In genomic region chrX:134171661-134172587, GRCh38 we compare ENCODE assay signal across 7 cellular contexts.
DNase-seq lines count a peak whose midpoint lies in the region; ATAC-seq and TF ChIP-seq lines count a peak whose summit lies in the region.

No MANE protein-coding gene starts in this region.

- no peak for TF ChIP-seq POLR2A in gastroesophageal sphincter (IDR thresholded peaks at IDR 0.05)

- peaks cover 0 to 11% (median 0%) of the 10 kb centered on the region in 3 donors for H3K4me1 ChIP-seq in gastroesophageal sphincter

- peak overlapping the region in 2 of 4 donors; percentile 14 to 60 for H3K27ac ChIP-seq in gastroesophageal sphincter

- peak overlapping the region; percentile 71 for H3K4me3 ChIP-seq in Jurkat, Clone E6-1 (ENCODE audit: low read length)
- peak overlapping the region; percentile 43 to 61 for H3K4me3 ChIP-seq in gastroesophageal sphincter

- 0 to 46% methylated on average over 5 to 17 of the region's 74 CpGs for WGBS in gastroesophageal sphincter (ENCODE audit: low coverage in 1 of 2), 2 donors

- peak overlapping the region; percentile 83 for H3K4me3 Mint-ChIP-seq in activated T-cell treated with anti-CD3 and anti-CD28 coated beads, Interleukin-2, amount 50 U/mL, for 4 hours

- no peak for TF ChIP-seq CTCF in gastroesophageal sphincter (IDR thresholded peaks at IDR 0.05)
- no peak for TF ChIP-seq CTCF in omental fat pad (IDR thresholded peaks at IDR 0.05)

- H3K9me3 Mint-ChIP-seq in activated T-cell treated with anti-CD3 and anti-CD28 coated beads, Interleukin-2, amount 50 U/mL, for 4 hours = no peaks in the 10 kb centered on the region

- no peaks in the 10 kb centered on the region for H3K36me3 Mint-ChIP-seq in activated T-cell treated with anti-CD3 and anti-CD28 coated beads, Interleukin-2, amount 50 U/mL, for 4 hours (ENCODE audit: insufficient read depth)

- H3K36me3 ChIP-seq in gastroesophageal sphincter = no peaks in the 10 kb centered on the region

- H3K4me1 Mint-ChIP-seq in activated T-cell treated with anti-CD3 and anti-CD28 coated beads, Interleukin-2, amount 50 U/mL, for 4 hours (ENCODE audit: low read depth) = peaks cover 17% of the 10 kb centered on the region

- ATAC-seq in GM19324 (IDR thresholded peaks at IDR 0.05; ENCODE audit: low FRiP score, unreplicated experiment) = peak; percentile 42
- ATAC-seq in activated T-cell treated with anti-CD3 and anti-CD28 coated beads, Interleukin-2, amount 50 U/mL, for 4 hours = peak; percentile 57 to 61
- ATAC-seq in gastroesophageal sphincter = peak; percentile 13
- peak; percentile 69 for ATAC-seq in omental fat pad (ENCODE audit: low FRiP score)

- H3K27me3 ChIP-seq in gastroesophageal sphincter = no peaks in the 10 kb centered on the region

- H3K9me3 ChIP-seq in gastroesophageal sphincter = no peaks in the 10 kb centered on the region

- peak; percentile 37 for DNase-seq in Jurkat, Clone E6-1 (ENCODE audit: low read depth, low spot score)
- peak; percentile 30 for DNase-seq in activated T-cell treated with anti-CD3 and anti-CD28 coated beads, Interleukin-2, amount 50 U/mL, for 4 hours
- no peak for DNase-seq in omental fat pad (ENCODE audit: low spot score)
- no peak for DNase-seq in NCI-H187 (lab: John Stamatoyannopoulos, UW)
- DNase-seq in 8988T = no peak

- no peak for TF ChIP-seq EP300 in gastroesophageal sphincter (IDR thresholded peaks at IDR 0.05)

- peaks cover 6% of the 10 kb centered on the region for H3K27me3 Mint-ChIP-seq in activated T-cell treated with anti-CD3 and anti-CD28 coated beads, Interleukin-2, amount 50 U/mL, for 4 hours (ENCODE audit: low read depth)

Comparison
In these comparisons a context has a peak if more than half of its experiments do, and no peak if none do; other contexts are left out.
1. ATAC-seq: peak in every context shown above with its lines; median percentile 69 in omental fat pad; 59 in activated T-cell treated with anti-CD3 and anti-CD28 coated beads, Interleukin-2, amount 50 U/mL, for 4 hours; 42 in GM19324; 13 in gastroesophageal sphincter.
2. DNase-seq: peak in Jurkat, Clone E6-1 (single experiment) and activated T-cell treated with anti-CD3 and anti-CD28 coated beads, Interleukin-2, amount 50 U/mL, for 4 hours (single experiment); none in omental fat pad (single experiment), NCI-H187 (0 of 2) and 8988T (single experiment).